In the genomic region with DNA sequence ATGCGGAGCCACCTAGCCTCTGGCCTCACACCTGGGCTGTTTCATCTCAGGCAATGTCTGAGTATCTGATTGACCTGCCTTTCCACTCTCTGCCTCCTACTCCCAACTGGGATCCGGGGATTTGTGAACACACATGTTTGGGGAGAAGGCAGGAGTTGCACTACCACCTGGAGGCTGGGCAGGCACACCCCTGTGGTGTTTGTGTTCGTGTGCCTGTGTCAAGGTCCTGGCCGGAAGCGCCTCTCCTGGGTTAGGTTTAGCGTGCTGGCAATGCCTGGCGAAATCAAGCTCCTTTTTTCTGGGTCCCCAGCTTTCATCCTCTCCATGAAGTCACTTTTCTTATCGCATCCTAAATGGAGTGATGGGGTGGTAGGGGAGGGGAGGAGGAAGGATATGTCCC, we compare ENCODE assay signal across 20 cellular contexts.
"Had no signal": no experiment of that assay in that cellular context is flagged by ENCODE, and none has a peak within 500 bp of the region (broad histone marks: within the 10 kb centered on the region; RNA-seq: fewer than 3 reads in every experiment).

No MANE protein-coding gene starts in this region.

- FAIRE-seq: endometrium had no signal

- H3K4me1 Mint-ChIP-seq: memory B cell had no signal

- H3K4me2 ChIP-seq: smooth muscle cell had no signal

- H3K4me1 ChIP-seq: esophagus muscularis mucosa, gastroesophageal sphincter, left ventricle myocardium inferior, lower lobe of right lung, right atrium auricular region, suprapubic skin, thyroid gland, upper lobe of right lung, vagina had no signal

- H3K4me3 Mint-ChIP-seq: memory B cell; naive thymus-derived CD8-positive, alpha-beta T cell had no signal

- H3K27ac ChIP-seq: esophagus muscularis mucosa, gastroesophageal sphincter, left ventricle myocardium inferior, lower lobe of right lung, right atrium auricular region, suprapubic skin, thyroid gland, upper lobe of right lung, vagina had no signal

- H3K9me3 ChIP-seq: esophagus muscularis mucosa, gastroesophageal sphincter, left ventricle myocardium inferior, lower lobe of right lung, right atrium auricular region, suprapubic skin, thyroid gland, upper lobe of right lung, vagina had no signal

- H3K36me3 Mint-ChIP-seq: memory B cell; naive thymus-derived CD8-positive, alpha-beta T cell had no signal

- H3K27me3 ChIP-seq: esophagus muscularis mucosa, right atrium auricular region, thyroid gland, upper lobe of right lung, vagina had no signal

- DNase-seq: effector memory CD4-positive, alpha-beta T cell; glutamatergic neuron; islet precursor cell; left ventricle myocardium inferior; lower lobe of right lung; midbrain; naive thymus-derived CD8-positive, alpha-beta T cell; posterior cingulate gyrus; stimulated activated CD4-positive, alpha-beta T cell treated with anti-CD3 and anti-CD28 coated beads, Interleukin-2, amount 100 ng/mL, for 48 hours; stimulated activated naive CD4-positive, alpha-beta T cell treated with Interleukin-2 at 50 U/mL for 16 hours; thyroid gland; upper lobe of right lung had no signal

- H3K36me3 ChIP-seq: esophagus muscularis mucosa, gastroesophageal sphincter, left ventricle myocardium inferior, lower lobe of right lung, right atrium auricular region, suprapubic skin, thyroid gland, upper lobe of right lung, vagina had no signal

- H3K4me3 ChIP-seq: esophagus muscularis mucosa, gastroesophageal sphincter, left ventricle myocardium inferior, lower lobe of right lung, right atrium auricular region, smooth muscle cell, suprapubic skin, thyroid gland, upper lobe of right lung, vagina had no signal

- ATAC-seq: gastroesophageal sphincter; lower lobe of right lung; naive thymus-derived CD8-positive, alpha-beta T cell; upper lobe of right lung had no signal

- H3K27ac Mint-ChIP-seq: memory B cell; naive thymus-derived CD8-positive, alpha-beta T cell had no signal
